In the genomic region with DNA sequence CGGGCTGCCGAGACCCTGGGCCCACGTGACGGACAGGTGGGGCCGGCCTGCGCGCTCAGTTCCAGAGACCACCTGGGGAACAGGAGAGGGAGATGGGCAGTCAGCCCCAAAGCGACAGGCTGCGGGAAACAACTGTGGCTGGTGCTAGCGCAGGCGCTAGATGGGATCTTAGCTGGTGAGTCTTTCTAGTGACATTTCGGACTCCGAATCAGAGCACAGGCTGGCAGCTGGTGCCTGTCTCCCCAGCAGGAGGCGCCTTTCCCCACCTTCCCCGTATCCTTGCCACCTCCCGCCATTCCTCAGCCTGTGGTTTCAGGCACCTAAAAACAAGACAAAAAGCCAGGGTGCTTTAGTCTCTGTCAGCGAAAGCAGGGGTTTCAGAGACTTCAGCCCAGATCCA, we compare ENCODE assay signal across 19 cellular contexts. TPM values are rescaled to one million over a fixed set of nuclear protein-coding genes. Genes with fewer than 3 reads are reported as not detected.
DNase-seq lines count a peak whose midpoint lies in the region; ATAC-seq and TF ChIP-seq lines count a peak whose summit lies in the region.
"Had no signal": no experiment of that assay in that cellular context is flagged by ENCODE, and none has a peak within 500 bp of the region (broad histone marks: within the 10 kb centered on the region; RNA-seq: fewer than 3 reads in every experiment).

No MANE protein-coding gene starts in this region.

- TF ChIP-seq CTCF in HFFc6 (IDR thresholded peaks at IDR 0.05) (peak; percentile 60), astrocyte of the spinal cord (IDR thresholded peaks at IDR 0.05; ENCODE audit: low read depth, low read length) (peak; percentile 36), kidney epithelial cell (IDR thresholded peaks at IDR 0.05; ENCODE audit: insufficient read depth, low read length, poor library complexity, severe bottlenecking) (peak; percentile 20)

- DNase-seq in D341Med (ENCODE audit: low spot score) = peak; percentile 20
- DNase-seq in HFFc6 = no peak
- DNase-seq in astrocyte of the spinal cord (ENCODE audit: low read depth, low spot score) = no peak
- no peak for DNase-seq in kidney epithelial cell (ENCODE audit: low read depth)
- DNase-seq in NCI-H1092 treated with DMSO at 0.1 percent for 48 hours (lab: John Stamatoyannopoulos, UW) = no peak
- no peak for DNase-seq in NCI-H1694 (lab: John Stamatoyannopoulos, UW)
- no peak for DNase-seq in hypothalamus (lab: John Stamatoyannopoulos, UW)
- DNase-seq: activated CD4-positive, alpha-beta T cell treated with anti-CD3 and anti-CD28 coated beads for 48 hours; activated CD8-positive, alpha-beta memory T cell treated with anti-CD3 and anti-CD28 coated beads, Interleukin-2, amount 50 U/mL, for 4 hours; Calu3; cortex of kidney; GF-D8; NCI-H446 treated with DMSO at 0.1 percent for 48 hours; T1000; uterus had no signal

- no peak overlapping the region for H3K4me3 Mint-ChIP-seq in HFFc6

- no peaks in the 10 kb centered on the region for H3K27me3 ChIP-seq in kidney epithelial cell (ENCODE audit: control insufficient read depth, insufficient read depth, low read length)
- H3K27me3 ChIP-seq: gastroesophageal sphincter, ovary, SJSA1, uterus had no signal

- H3K27ac Mint-ChIP-seq in HFFc6 = no peak overlapping the region

- H3K36me3 ChIP-seq in kidney epithelial cell (ENCODE audit: control insufficient read depth, insufficient read depth, low read length) = no peaks in the 10 kb centered on the region
- H3K36me3 ChIP-seq: ovary, SJSA1, uterus had no signal

- no peaks in the 10 kb centered on the region for H3K9me3 Mint-ChIP-seq in HFFc6

- H3K4me3 ChIP-seq in astrocyte of the spinal cord (ENCODE audit: low read depth, low read length) (no peak overlapping the region), kidney epithelial cell (ENCODE audit: low read depth, low read length) (no peak overlapping the region)
- H3K4me3 ChIP-seq: gastroesophageal sphincter, ovary, SJSA1, uterus had no signal

- H3K4me1 Mint-ChIP-seq in HFFc6 (ENCODE audit: low read depth) = peaks cover 10% of the 10 kb centered on the region

- H3K36me3 Mint-ChIP-seq in HFFc6 (ENCODE audit: low read depth) = peaks cover 20% of the 10 kb centered on the region

- peaks cover 2% of the 10 kb centered on the region for H3K27me3 Mint-ChIP-seq in HFFc6 (ENCODE audit: insufficient read depth)

- in situ Hi-C loops in astrocyte of the spinal cord (cut with HindIII; ENCODE audit: low sequenced_read_pairs) = no loop called here

- no peak for ATAC-seq in HG03039 (IDR thresholded peaks at IDR 0.05; ENCODE audit: unreplicated experiment)
- ATAC-seq: gastroesophageal sphincter had no signal

RNA-seq across cellular contexts. Expression of a gene that starts 19.4 kb away (rescaled TPM):
- 10 to 100 TPM; 57.6 to 80.9 (median 70.4) TPM for total RNA-seq in HFFc6 (2021; fragmentation: NEBNext Ultra II Directional; extraction: Animal tissue kit (Norgen Biotek cat#: 25700))
- total RNA-seq in kidney epithelial cell = 70.0 and 76.1 TPM in 2 replicates
